8 cellular contexts compared by ENCODE assay signal in genomic region chr13:31930901-31931522, GRCh38.
DNase-seq lines count a peak whose midpoint lies in the region; ATAC-seq, FAIRE-seq and TF ChIP-seq lines count a peak whose summit lies in the region.

No MANE protein-coding gene starts in this region.

- H3K14ac ChIP-seq in IMR-90 (replicated peaks; ENCODE audit: low read depth, low read length) = no peak overlapping the region

- intact Hi-C loops in IMR-90 (cut with micrococcal nuclease) = no loop called here
- intact Hi-C loops in esophagus squamous epithelium (cut with DNase I) = no loop called here
- intact Hi-C loops in vagina (cut with DNase I) = no loop called here

- FAIRE-seq in islet of Langerhans (lab: Jason Lieb, UNC) = peak; percentile 5

- BruUV-seq in IMR-90 (replicated peaks; lab: Mats Ljungman, UMichigan) = no TSS peak

- H4K5ac ChIP-seq in IMR-90 (ENCODE audit: low read depth, low read length) = no peak overlapping the region; the same call in 1 of the 2 replicates

- no peak overlapping the region for H2AK9ac ChIP-seq in IMR-90 (replicated peaks; ENCODE audit: low read depth, low read length, poor library complexity)

- H3K9ac ChIP-seq in IMR-90 (ENCODE audit: low read depth, low read length) = no peak overlapping the region

- H3K23ac ChIP-seq in IMR-90 (ENCODE audit: low read depth, low read length) = no peak overlapping the region

- in situ Hi-C loops in IMR-90 (cut with MboI; ENCODE audit: low sequenced_read_pairs) = no loop called here

- H2AFZ ChIP-seq in IMR-90 (replicated peaks; ENCODE audit: low read length, poor library complexity) = no peak overlapping the region

- H2BK5ac ChIP-seq in IMR-90 (ENCODE audit: low read depth, low read length, poor library complexity, severe bottlenecking) = no peak overlapping the region

- H3K56ac ChIP-seq in IMR-90 (ENCODE audit: extremely low read depth, insufficient read depth, low read length) = no peak overlapping the region

- peak overlapping the region; percentile 44; the same call in 1 of the 2 replicates for H2BK20ac ChIP-seq in IMR-90 (ENCODE audit: low read depth, low read length)

- ATAC-seq in GM18868 (IDR thresholded peaks at IDR 0.05; ENCODE audit: unreplicated experiment) = peak; percentile 99
- peak; percentile 98 for ATAC-seq in GM21737 (IDR thresholded peaks at IDR 0.05; ENCODE audit: unreplicated experiment)
- no peak for ATAC-seq in IMR-90 (ENCODE audit: low read depth)

- POLR2A ChIA-PET in IMR-90 (lab: Charles Lee; ENCODE audit: unreplicated experiment) = interaction anchor here (0.6 kb wide), 1 partner anchor 1749 kb away, joined by 5 read pairs; no protein-coding TSS in a partner anchor

- CTCF ChIA-PET in IMR-90 (lab: Yijun Ruan, JAX) = interaction anchor here (0.6 to 1.8 kb wide), 3 partner anchors 10 to 606 kb away, joined by 3 to 4 read pairs (median 4); no protein-coding TSS in a partner anchor

- H4K20me1 ChIP-seq in IMR-90 (ENCODE audit: insufficient read depth, low read length) = no peaks in the 10 kb centered on the region

- peak overlapping the region; percentile 20; the same call in 1 of the 2 replicates for H3K18ac ChIP-seq in IMR-90 (ENCODE audit: low read depth, low read length)

- peaks cover 5% of the 10 kb centered on the region for H3K9me1 ChIP-seq in IMR-90 (ENCODE audit: insufficient read depth, low read length)

- TF ChIP-seq POLR2A in IMR-90 (IDR thresholded peaks at IDR 0.05; ENCODE audit: low read depth, low read length) (no peak), esophagus squamous epithelium (IDR thresholded peaks at IDR 0.05) (no peak), vagina (IDR thresholded peaks at IDR 0.05) (no peak)

- peak overlapping the region; percentile 3; the same call in 1 of the 2 replicates for H3K4ac ChIP-seq in IMR-90 (ENCODE audit: low read depth, low read length)

- H2AK5ac ChIP-seq in IMR-90 (ENCODE audit: low read depth, low read length) = no peak overlapping the region

- no peak overlapping the region for H4K91ac ChIP-seq in IMR-90 (ENCODE audit: insufficient read depth, low read depth, low read length)

- TF ChIP-seq CTCF in IMR-90 (conservative IDR thresholded peaks at IDR 0.05; ENCODE audit: low read depth, low read length) (no peak), esophagus squamous epithelium (IDR thresholded peaks at IDR 0.05) (no peak), vagina (IDR thresholded peaks at IDR 0.05) (no peak)

- H3K4me2 ChIP-seq in IMR-90 (ENCODE audit: low read depth, low read length) = no peak overlapping the region

- H3K36me3 ChIP-seq in IMR-90 (ENCODE audit: control insufficient read depth, insufficient read depth, low read length) (no peaks in the 10 kb centered on the region), esophagus squamous epithelium (no peaks in the 10 kb centered on the region), vagina (no peaks in the 10 kb centered on the region)

- 78% methylated on average over 3 of the region's 3 CpGs; no CpG with 5 or more reads in 1 of the 2 experiments for WGBS in IMR-90 (ENCODE audit: extremely low coverage in 2 of 2, insufficient read length in 1 of 2), 2 experiments
- 57 to 58% methylated on average over 3 of the region's 3 CpGs for WGBS in esophagus squamous epithelium, 2 donors

- no peak overlapping the region for H4K8ac ChIP-seq in IMR-90 (ENCODE audit: low read depth in 2 of 2, low read length in 2 of 2)

- H3K4me1 ChIP-seq in IMR-90 (ENCODE audit: control insufficient read depth, insufficient read depth, low read length) (peaks cover 2% of the 10 kb centered on the region; the same call in 1 of the 2 replicates), esophagus squamous epithelium (no peaks in the 10 kb centered on the region), vagina (no peaks in the 10 kb centered on the region)

- no peaks in the 10 kb centered on the region for H3K79me1 ChIP-seq in IMR-90 (ENCODE audit: low read depth in 1 of 2, low read length in 2 of 2)

- H3K9me3 ChIP-seq in IMR-90 (ENCODE audit: control insufficient read depth, insufficient read depth, low read length) = no peaks in the 10 kb centered on the region
- no peaks in the 10 kb centered on the region for H3K9me3 ChIP-seq in esophagus squamous epithelium
- H3K9me3 ChIP-seq in vagina = no peaks in the 10 kb centered on the region

- H2BK15ac ChIP-seq in IMR-90 (ENCODE audit: low read depth, low read length) = no peak overlapping the region

- dilution Hi-C loops in IMR-90 (cut with HindIII; ENCODE audit: low sequenced_read_pairs, unreplicated experiment) = no loop called here

- H3K4me3 ChIP-seq in IMR-90 (ENCODE audit: insufficient read depth, low read depth, low read length) (no peak overlapping the region), esophagus squamous epithelium (no peak overlapping the region), vagina (no peak overlapping the region)

- TF ChIP-seq RAD21 in IMR-90 (IDR thresholded peaks at IDR 0.05; ENCODE audit: low read length) = no peak

- no peak for DNase-seq in IMR-90
- no peak for DNase-seq in activated CD4-positive, alpha-beta T cell treated with anti-CD3 and anti-CD28 coated beads for 1 hour
- DNase-seq in esophagus squamous epithelium (lab: John Stamatoyannopoulos, UW) = no peak
- DNase-seq in vagina (ENCODE audit: extremely low spot score in 2 of 2) = no peak
- no peak for DNase-seq in germinal center (ENCODE audit: low spot score)

- H3K27me3 ChIP-seq in IMR-90 (ENCODE audit: control insufficient read depth, insufficient read depth, low read length) (no peaks in the 10 kb centered on the region; the same call in 1 of the 2 replicates), esophagus squamous epithelium (no peaks in the 10 kb centered on the region), vagina (no peaks in the 10 kb centered on the region)

- H3K27ac ChIP-seq in IMR-90 (ENCODE audit: insufficient read depth, low read length) (no peak overlapping the region), esophagus squamous epithelium (no peak overlapping the region), vagina (no peak overlapping the region)

- peak overlapping the region; percentile 26; the same call in 1 of the 2 replicates for H2BK120ac ChIP-seq in IMR-90 (ENCODE audit: low read depth, low read length)

TF ChIP-seq in IMR-90, 13 proteins besides CTCF, POLR2A, EP300 and RAD21:
- TF ChIP-seq CEBPB (IDR thresholded peaks at IDR 0.05; ENCODE audit: low read depth, low read length) (no peak), MAZ (IDR thresholded peaks at IDR 0.05; ENCODE audit: borderline replicate concordance, low read depth, low read length) (no peak), MXI1 (IDR thresholded peaks at IDR 0.05; ENCODE audit: borderline replicate concordance, low read depth, low read length) (no peak), SMC3 (IDR thresholded peaks at IDR 0.05; ENCODE audit: low read depth, low read length) (no peak), MAFK (IDR thresholded peaks at IDR 0.05; ENCODE audit: low read depth, low read length) (no peak), NFE2L2 (IDR thresholded peaks at IDR 0.05; ENCODE audit: low read depth, low read length) (peak; percentile 73)
TF ChIP-seq in IMR-90: peak in this region for 1.
